ENCODE assay signal across 8 cellular contexts in the genomic region with DNA sequence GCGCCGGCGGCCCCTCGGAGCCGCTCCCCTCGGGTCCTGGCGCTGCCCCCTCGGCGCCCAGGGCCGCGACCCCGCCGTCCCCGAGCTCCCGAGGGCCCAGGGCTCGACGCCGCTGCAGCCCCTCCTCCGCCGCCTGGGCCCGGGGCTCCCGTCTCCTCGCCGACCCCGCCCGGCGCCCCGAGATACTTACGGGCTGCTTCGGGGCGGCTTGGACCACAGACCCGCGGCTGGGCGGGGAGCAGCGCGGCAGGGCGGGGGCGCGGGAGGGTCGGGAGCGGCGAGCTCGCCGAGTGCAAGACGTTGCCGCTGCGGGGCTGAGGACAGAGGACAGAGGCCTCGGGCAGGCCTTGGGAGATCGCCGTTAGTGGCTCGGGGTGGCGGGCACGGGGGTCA. TPM values are rescaled to one million over a fixed set of nuclear protein-coding genes. Genes with fewer than 3 reads are reported as not detected.
DNase-seq lines count a peak whose midpoint lies in the region; ATAC-seq and TF ChIP-seq lines count a peak whose summit lies in the region.

No MANE protein-coding gene starts in this region.

- no peak overlapping the region for H2AFZ ChIP-seq in Karpas-422 (ENCODE audit: low read length)

- no peak for DNase-seq in activated T-cell treated with anti-CD3 and anti-CD28 coated beads, Interleukin-2, amount 50 U/mL, for 24 hours
- DNase-seq in activated T-cell treated with anti-CD3 and anti-CD28 coated beads, Interleukin-2, amount 50 U/mL, for 1 hour, result no peak
- no peak for DNase-seq in Karpas-422
- DNase-seq in HT-29 (ENCODE audit: low spot score), result no peak
- no peak for DNase-seq in epidermal melanocyte (ENCODE audit: insufficient read length, low spot score)

- H3K9ac ChIP-seq in Karpas-422 (ENCODE audit: low read length), result peak overlapping the region; percentile 93
- peak overlapping the region; percentile 49 for H3K9ac ChIP-seq in endocrine pancreas (ENCODE audit: control insufficient read depth, insufficient read depth, low read length)

- H3K4me1 Mint-ChIP-seq in activated T-cell treated with anti-CD3 and anti-CD28 coated beads, Interleukin-2, amount 50 U/mL, for 24 hours (ENCODE audit: low read depth), result peaks cover 51% of the 10 kb centered on the region

- H3K4me3 ChIP-seq in Karpas-422 (ENCODE audit: low read length), result peak overlapping the region; percentile 84
- H3K4me3 ChIP-seq in endocrine pancreas (ENCODE audit: control insufficient read depth, insufficient read depth, low read length), result no peak overlapping the region
- peak overlapping the region; percentile 82 to 83 for H3K4me3 ChIP-seq in neutrophil (ENCODE audit: low read depth in 1 of 2, low read length in 1 of 2)

- H3K4me2 ChIP-seq in Karpas-422 (ENCODE audit: low read depth, low read length, poor library complexity, severe bottlenecking), result peak overlapping the region; percentile 91

- no peak for TF ChIP-seq CTCF in neutrophil (IDR thresholded peaks at IDR 0.05)

- no peaks in the 10 kb centered on the region for H3K9me3 ChIP-seq in Karpas-422 (ENCODE audit: low read length)
- H3K9me3 ChIP-seq in endocrine pancreas (ENCODE audit: control insufficient read depth, low read length), result no peaks in the 10 kb centered on the region
- H3K9me3 ChIP-seq in neutrophil, result no peaks in the 10 kb centered on the region

- peak overlapping the region; percentile 85 for H3K4me3 Mint-ChIP-seq in activated T-cell treated with anti-CD3 and anti-CD28 coated beads, Interleukin-2, amount 50 U/mL, for 24 hours

- peaks cover 40% of the 10 kb centered on the region for H3K36me3 Mint-ChIP-seq in activated T-cell treated with anti-CD3 and anti-CD28 coated beads, Interleukin-2, amount 50 U/mL, for 24 hours (ENCODE audit: low read depth)

- H3K27me3 Mint-ChIP-seq in activated T-cell treated with anti-CD3 and anti-CD28 coated beads, Interleukin-2, amount 50 U/mL, for 24 hours, result no peaks in the 10 kb centered on the region

- H3K9me3 Mint-ChIP-seq in activated T-cell treated with anti-CD3 and anti-CD28 coated beads, Interleukin-2, amount 50 U/mL, for 24 hours, result no peaks in the 10 kb centered on the region

- H3K27ac Mint-ChIP-seq in activated T-cell treated with anti-CD3 and anti-CD28 coated beads, Interleukin-2, amount 50 U/mL, for 24 hours, result peak overlapping the region; percentile 98

- H4K20me1 ChIP-seq in Karpas-422 (ENCODE audit: insufficient read depth, low read depth, low read length), result peaks cover 35% of the 10 kb centered on the region

- no peak for ATAC-seq in esophagus mucosa

- peak overlapping the region; percentile 49 for H3K27ac ChIP-seq in Karpas-422 (ENCODE audit: low read length)
- H3K27ac ChIP-seq in neutrophil, result peak overlapping the region; percentile 92

- H3K27me3 ChIP-seq in Karpas-422 (ENCODE audit: low read length) (no peaks in the 10 kb centered on the region), endocrine pancreas (ENCODE audit: control insufficient read depth, insufficient read depth, low read length) (no peaks in the 10 kb centered on the region), neutrophil (no peaks in the 10 kb centered on the region)

- H3K9me2 ChIP-seq in Karpas-422 (replicated peaks; ENCODE audit: insufficient read depth, low read length), result no peaks in the 10 kb centered on the region

- H3K79me2 ChIP-seq in Karpas-422 (ENCODE audit: low read length), result peaks cover 20% of the 10 kb centered on the region

- peaks cover 28% of the 10 kb centered on the region for H3K4me1 ChIP-seq in Karpas-422 (ENCODE audit: low read length)
- peaks cover 27% of the 10 kb centered on the region for H3K4me1 ChIP-seq in endocrine pancreas (ENCODE audit: control insufficient read depth, insufficient read depth, low read length)
- peaks cover 49 to 50% of the 10 kb centered on the region in 2 experiments for H3K4me1 ChIP-seq in neutrophil (ENCODE audit: control insufficient read depth in 1 of 2, insufficient read depth in 1 of 2, low read depth in 1 of 2, low read length in 1 of 2)

- H3K36me3 ChIP-seq in Karpas-422 (ENCODE audit: insufficient read depth, low read length), result peaks cover 23% of the 10 kb centered on the region
- peaks cover 3% of the 10 kb centered on the region for H3K36me3 ChIP-seq in endocrine pancreas (ENCODE audit: control insufficient read depth, insufficient read depth, low read length)
- peaks cover 29% of the 10 kb centered on the region for H3K36me3 ChIP-seq in neutrophil

RNA-seq across cellular contexts. Expression of gene TOB1, which starts 0.3 kb away (rescaled TPM):
- total RNA-seq in Karpas-422 (2014; rRNA removed; shearing (Covaris generic); ENCODE audit: low replicate concordance), result 8.2 and 25.9 TPM in 2 replicates
- 33.8 and 43.0 TPM in 2 replicates for total RNA-seq in HT-29 (2014; rRNA removed; shearing (Covaris generic))
- 60.8 TPM for total RNA-seq in esophagus mucosa

RNA-seq across cellular contexts. Expression of gene WFIKKN2, which starts 30.5 kb away (rescaled TPM):
- not detected in 2 replicates for total RNA-seq in Karpas-422 (2014; rRNA removed; shearing (Covaris generic); ENCODE audit: low replicate concordance)
- total RNA-seq in HT-29 (2014; rRNA removed; shearing (Covaris generic)), result 0.05 TPM in 1 of 2 replicates, not detected in the other
- total RNA-seq in esophagus mucosa, result not detected
